ENCODE assay signal across 19 cellular contexts in genomic region chr2:142915502-142915901, GRCh38. TPM values are rescaled to one million over a fixed set of nuclear protein-coding genes. Genes with fewer than 3 reads are reported as not detected.
A peak's percentile ranks its signal among the peaks of the same experiment; 100 is the strongest.
DNase-seq lines count a peak whose midpoint lies in the region; ATAC-seq, FAIRE-seq and TF ChIP-seq lines count a peak whose summit lies in the region.
"Had no signal": no experiment of that assay in that cellular context is flagged by ENCODE, and none has a peak within 500 bp of the region (broad histone marks: within the 10 kb centered on the region; RNA-seq: fewer than 3 reads in every experiment).

No MANE protein-coding gene starts in this region.

- POLR2A ChIA-PET in H1 (lab: Charles Lee; ENCODE audit: partially characterized antibody), result no interaction called here

- CTCF ChIA-PET in H1 (lab: Charles Lee; ENCODE audit: partially characterized antibody), result interaction anchor here (1.4 to 1.8 kb wide), 3 partner anchors 11 to 17 kb away, joined by 3 read pairs; no protein-coding TSS in a partner anchor

- DNase-seq in H1 (ENCODE audit: low read depth in 1 of 2, low spot score in 2 of 2), result no peak
- DNase-seq in cortex of kidney (lab: John Stamatoyannopoulos, UW), result no peak
- no peak for DNase-seq in GDM1 (lab: John Stamatoyannopoulos, UW)
- DNase-seq in hepatic stellate cell (ENCODE audit: low spot score), result no peak
- no peak for DNase-seq in D721Med (ENCODE audit: insufficient read length, low spot score)
- DNase-seq: activated CD8-positive, alpha-beta T cell treated with anti-CD3 and anti-CD28 coated beads for 36 hours; activated naive CD8-positive, alpha-beta T cell treated with anti-CD3 and anti-CD28 coated beads, Interleukin-2, amount 10 ng/mL, durations not matched to agents 7 days and 5 days; activated T-cell treated with anti-CD3 and anti-CD28 coated beads, Interleukin-2, amount 50 U/mL, for 72 hours; foreskin fibroblast; Karpas-422; NCI-H1092; NCI-H69; SJCRH30; T-helper 2 cell had no signal

- no peaks in the 10 kb centered on the region for H3K23me2 ChIP-seq in H1 (ENCODE audit: low read depth, low read length)

- no peak overlapping the region for H3K23ac ChIP-seq in H1 (ENCODE audit: insufficient read length)

- TF ChIP-seq RAD21 in H1 (IDR thresholded peaks at IDR 0.05 in 1 of 2, conservative IDR thresholded peaks at IDR 0.05 in 1 of 2; ENCODE audit: low read depth in 2 of 2, low read length in 2 of 2), result no peak

- H3K27me3 ChIP-seq in DOHH2 (ENCODE audit: control insufficient read depth, low read length), result no peaks in the 10 kb centered on the region
- H3K27me3 ChIP-seq in H1 (replicated peaks in 1 of 4; ENCODE audit: control insufficient read depth in 3 of 4, extremely low read depth in 1 of 4, insufficient read depth in 3 of 4, low read length in 3 of 4), result no peaks in the 10 kb centered on the region
- H3K27me3 ChIP-seq: SJCRH30 had no signal

- no peak overlapping the region for H3K18ac ChIP-seq in H1 (ENCODE audit: extremely low read depth, low read length)

- no peak overlapping the region for H4K8ac ChIP-seq in H1 (ENCODE audit: extremely low read depth, insufficient read depth, low read length)

- H3K14ac ChIP-seq in H1 (ENCODE audit: insufficient read length), result no peak overlapping the region

- H3K9me3 ChIP-seq in DOHH2 (ENCODE audit: control insufficient read depth, insufficient read depth, low read length) (peaks cover 10% of the 10 kb centered on the region; the same call in 1 of the 2 replicates), H1 (ENCODE audit: insufficient read depth in 2 of 2, low read depth in 1 of 2, low read length in 1 of 2) (0 out of 4 replicates have a peak, but pooled peaks cover 0 to 3% of the 10 kb centered on the region in 2 experiments)
- H3K9me3 ChIP-seq: SJCRH30 had no signal

- H3K4me2 ChIP-seq in DOHH2 (ENCODE audit: low read length) (peak overlapping the region; percentile 55), H1 (ENCODE audit: insufficient read depth in 1 of 2, low read depth in 2 of 2, low read length in 2 of 2) (no peak overlapping the region)

- H3K4me1 ChIP-seq in DOHH2 (ENCODE audit: control insufficient read depth, low read length) (peaks cover 18% of the 10 kb centered on the region), H1 (replicated peaks in 1 of 4; ENCODE audit: control insufficient read depth in 3 of 4, insufficient read depth in 4 of 4, low read length in 3 of 4) (peaks cover 0 to 5% (median 0%) of the 10 kb centered on the region in 4 experiments; a peak in 1 of 7 replicates)
- H3K4me1 ChIP-seq: SJCRH30 had no signal

- no peak overlapping the region for H2BK5ac ChIP-seq in H1 (ENCODE audit: low read depth, low read length)

- H3K4me3 ChIP-seq in DOHH2 (ENCODE audit: low read length) (peak overlapping the region; percentile 38), H1 (ENCODE audit: extremely low read depth in 1 of 4, insufficient read depth in 2 of 4, low read depth in 3 of 4, low read length in 4 of 4) (no peak overlapping the region)
- H3K4me3 ChIP-seq: coronary artery, SJCRH30 had no signal

- 0 out of 2 replicates have a peak overlapping the region, but pooled peaks have one; percentile 72 for H2AFZ ChIP-seq in H1 (ENCODE audit: low read length)

- no peak overlapping the region for H3K9ac ChIP-seq in H1 (replicated peaks in 1 of 4; ENCODE audit: extremely low read depth in 1 of 4, low read depth in 3 of 4, low read length in 3 of 4)

- H3K36me3 ChIP-seq in DOHH2 (ENCODE audit: control insufficient read depth, low read length) (peaks cover 3% of the 10 kb centered on the region; the same call in 1 of the 2 replicates), H1 (ENCODE audit: control insufficient read depth in 2 of 4, insufficient read depth in 4 of 4, low read length in 3 of 4) (no peaks in the 10 kb centered on the region)
- H3K36me3 ChIP-seq: SJCRH30 had no signal

- H3K56ac ChIP-seq in H1 (replicated peaks; ENCODE audit: insufficient read length, low read depth, low read length), result no peak overlapping the region

- H3K27ac ChIP-seq in DOHH2 (ENCODE audit: low read depth, low read length) (peak overlapping the region; percentile 32; the same call in 1 of the 2 replicates), H1 (ENCODE audit: low read depth, low read length) (no peak overlapping the region)
- H3K27ac ChIP-seq: C4-2B, coronary artery, SJCRH30 had no signal

- no peak overlapping the region for H4K91ac ChIP-seq in H1 (replicated peaks; ENCODE audit: insufficient read length, low read length)

- FAIRE-seq in H1 (lab: Jason Lieb, UNC), result peak; percentile 36
- no peak for FAIRE-seq in D721Med (lab: Jason Lieb, UNC)

- ATAC-seq in GM21515 (IDR thresholded peaks at IDR 0.05; ENCODE audit: unreplicated experiment), result peak; percentile 3
- ATAC-seq in HG03342 (IDR thresholded peaks at IDR 0.05; ENCODE audit: unreplicated experiment), result peak; percentile 7
- ATAC-seq: activated CD8-positive, alpha-beta T cell treated with anti-CD3 and anti-CD28 coated beads for 36 hours; activated T-cell treated with anti-CD3 and anti-CD28 coated beads, Interleukin-2, amount 50 U/mL, for 72 hours had no signal

- TF ChIP-seq POLR2A in H1 (IDR thresholded peaks at IDR 0.05; ENCODE audit: control extremely low read depth in 1 of 2, low read depth in 2 of 2, low read length in 2 of 2), result no peak

- TF ChIP-seq CTCF in DOHH2 (IDR thresholded peaks at IDR 0.05; ENCODE audit: low read depth, low read length, poor library complexity, severe bottlenecking), result no peak
- no peak for TF ChIP-seq CTCF in H1 (IDR thresholded peaks at IDR 0.05; ENCODE audit: control extremely low read depth in 1 of 3, insufficient read depth in 1 of 3, low read depth in 1 of 3, low read length in 3 of 3)
- no peak for TF ChIP-seq CTCF in D721Med (IDR thresholded peaks at IDR 0.05; ENCODE audit: insufficient read depth, missing control alignments)

- H4K20me1 ChIP-seq in DOHH2 (ENCODE audit: control insufficient read depth, insufficient read depth, low read depth, low read length) (no peaks in the 10 kb centered on the region), H1 (replicated peaks in 1 of 2; ENCODE audit: control insufficient read depth in 1 of 2, insufficient read depth in 2 of 2, low read length in 2 of 2) (no peaks in the 10 kb centered on the region)

- no peak overlapping the region for H4K5ac ChIP-seq in H1 (ENCODE audit: insufficient read length, low read depth, low read length)

- no peak overlapping the region for H2BK120ac ChIP-seq in H1 (replicated peaks; ENCODE audit: low read depth, low read length)

- 95% methylated on average over 1 of the region's 1 CpG; no CpG with 5 or more reads in 1 of the 2 experiments for WGBS in H1 (ENCODE audit: extremely low coverage in 1 of 2, insufficient coverage in 1 of 2, insufficient read length in 1 of 2, insufficient replicate concordance in 2 of 2, low coverage in 1 of 2, low lambda C conversion rate in 2 of 2, missing lambda C conversion rate in 1 of 2), 2 experiments

- no peak overlapping the region for H2BK20ac ChIP-seq in H1 (ENCODE audit: low read length)

- TF ChIP-seq EP300 in H1 (IDR thresholded peaks at IDR 0.05; ENCODE audit: borderline replicate concordance in 1 of 2, low read depth in 2 of 2, low read length in 2 of 2), result no peak

- H3F3A ChIP-seq in DOHH2 (ENCODE audit: control insufficient read depth, insufficient read depth), result no peaks in the 10 kb centered on the region

- H3K79me1 ChIP-seq in H1 (ENCODE audit: low read depth, low read length), result no peaks in the 10 kb centered on the region

- H2BK12ac ChIP-seq in H1 (ENCODE audit: low read depth, low read length), result no peak overlapping the region

- no peaks in the 10 kb centered on the region for H3K9me2 ChIP-seq in DOHH2 (replicated peaks; ENCODE audit: control insufficient read depth, low read length)

- H2BK15ac ChIP-seq in H1 (ENCODE audit: low read length), result no peak overlapping the region

- no peak overlapping the region for H3K4ac ChIP-seq in H1 (replicated peaks; ENCODE audit: insufficient read length, low read depth, low read length)

- no peaks in the 10 kb centered on the region; the same call in 1 of the 2 replicates for H3K79me2 ChIP-seq in DOHH2 (ENCODE audit: control insufficient read depth, low read length)
- no peaks in the 10 kb centered on the region for H3K79me2 ChIP-seq in H1 (ENCODE audit: control insufficient read depth in 1 of 2, insufficient read depth in 2 of 2, low read length in 2 of 2)

- no peak overlapping the region for H2AK5ac ChIP-seq in H1 (ENCODE audit: low read depth, low read length)

TF ChIP-seq in H1, 55 proteins besides CTCF, POLR2A, EP300 and RAD21 (continues in another document):
- TF ChIP-seq CHD2 (IDR thresholded peaks at IDR 0.05; ENCODE audit: low read length), result no peak
- TF ChIP-seq TAF1 (IDR thresholded peaks at IDR 0.05; ENCODE audit: low read depth, low read length), result no peak
- no peak for TF ChIP-seq SIRT6 (IDR thresholded peaks at IDR 0.05; ENCODE audit: low read length)

RNA-seq across cellular contexts. Expression of gene KYNU, which starts 38.0 kb away (rescaled TPM):
- total RNA-seq in H1 (2021; fragmentation: NEBNext Ultra II Directional; extraction: Animal tissue kit (Norgen Biotek cat#: 25700)), result 0.13 TPM in 2 replicates
- polyA plus RNA-seq in H1 (2011; rRNA removed), result 0.06 and 0.09 TPM in 2 replicates
- polyA plus RNA-seq in H1 (2011; cell fraction: cytosol; rRNA removed), result 0.10 TPM
- polyA plus RNA-seq in H1 (2011; cell fraction: nucleus; rRNA removed), result not detected
- 0.10 to 0.15 TPM in 2 of 4 replicates, not detected in the others for polyA plus RNA-seq in H1 (2012, experiment 1 of 2)
- not detected for polyA plus RNA-seq in H1 (2012, experiment 2 of 2)
- polyA plus RNA-seq in H1 (2013, experiment 1 of 2), result 0.10 TPM
- polyA plus RNA-seq in H1 (2013, experiment 2 of 2), result 0.18 TPM
- polyA minus RNA-seq in H1 (2011; rRNA and poly(A)+ RNA removed), result 0.15 TPM in 1 of 2 replicates, not detected in the other
- 4.0 TPM for polyA minus RNA-seq in H1 (2011; cell fraction: cytosol; rRNA and poly(A)+ RNA removed)
- 3.8 TPM for polyA minus RNA-seq in H1 (2011; cell fraction: nucleus; rRNA and poly(A)+ RNA removed)
- total RNA-seq: activated CD8-positive, alpha-beta T cell treated with anti-CD3 and anti-CD28 coated beads for 36 hours had no signal
